21 cellular contexts compared by ENCODE assay signal in genomic region chr13:114033541-114034315, GRCh38. TPM values are rescaled to one million over a fixed set of nuclear protein-coding genes. Genes with fewer than 3 reads are reported as not detected.
DNase-seq lines count a peak whose midpoint lies in the region; ATAC-seq and TF ChIP-seq lines count a peak whose summit lies in the region.
"Had no signal": no experiment of that assay in that cellular context is flagged by ENCODE, and none has a peak within 500 bp of the region (broad histone marks: within the 10 kb centered on the region; RNA-seq: fewer than 3 reads in every experiment).

No MANE protein-coding gene starts in this region.

- H3K9me3 ChIP-seq in T-helper 17 cell (ENCODE audit: control insufficient read depth, low read length, poor library complexity, severe bottlenecking) = no peaks in the 10 kb centered on the region
- H3K9me3 ChIP-seq in thoracic aorta = no peaks in the 10 kb centered on the region

- no peak for DNase-seq in T-helper 17 cell
- no peak for DNase-seq in thoracic aorta (ENCODE audit: low spot score)
- no peak for DNase-seq in cerebellum (ENCODE audit: low spot score)
- DNase-seq in stimulated activated CD8-positive, alpha-beta memory T cell treated with anti-CD3 and anti-CD28 coated beads, Interleukin-4, amount 100 ng/mL, for 48 hours = no peak
- no peak for DNase-seq in NCI-H1048 (lab: John Stamatoyannopoulos, UW)
- DNase-seq: activated CD4-positive, alpha-beta memory T cell treated with anti-CD3 and anti-CD28 coated beads for 36 hours; activated T-cell treated with anti-CD3 and anti-CD28 coated beads, Interleukin-2, amount 50 U/mL, for 4 hours; kidney; mesendoderm; NCI-H2029; NCI-H510A; nephron progenitor cell; stimulated activated CD4-positive, alpha-beta T cell treated with anti-CD3 and anti-CD28 coated beads, Interleukin-12 subunit alpha, Interleukin-12 subunit beta, amount 100 ng/mL, for 4 hours; stimulated activated naive B cell treated with anti-CD40 and anti-IgM and Interleukin-4, amounts not matched to agents 10 μg/mL and 1 μg/mL and 100 μg/mL, for 72 hours; T-cell had no signal

- H3K36me3 Mint-ChIP-seq in T-helper 17 cell (ENCODE audit: low read depth) = peaks cover 4% of the 10 kb centered on the region
- peaks cover 13% of the 10 kb centered on the region for H3K36me3 Mint-ChIP-seq in nephron (ENCODE audit: low read depth)

- no peaks in the 10 kb centered on the region for H3K9me3 Mint-ChIP-seq in nephron
- H3K9me3 Mint-ChIP-seq: activated naive CD4-positive, alpha-beta T cell treated with anti-CD3 and anti-CD28 coated beads, Interleukin-2, amount 50 U/mL, for 24 hours; activated T-cell treated with anti-CD3 and anti-CD28 coated beads, Interleukin-2, amount 50 U/mL, for 4 hours; stimulated activated naive B cell treated with anti-CD40 and anti-IgM and Interleukin-4, amounts not matched to agents 10 μg/mL and 1 μg/mL and 100 μg/mL, for 72 hours; T-cell had no signal

- H3K27me3 ChIP-seq in thoracic aorta (replicated peaks; ENCODE audit: insufficient read depth) = no peaks in the 10 kb centered on the region

- no peak for TF ChIP-seq POLR2A in GM18505 (IDR thresholded peaks at IDR 0.05; ENCODE audit: borderline replicate concordance, extremely low read depth, insufficient read depth, insufficient read length)

- H3K27me3 Mint-ChIP-seq in T-helper 17 cell (no peaks in the 10 kb centered on the region), nephron (ENCODE audit: low read depth) (peaks cover 3% of the 10 kb centered on the region)
- H3K27me3 Mint-ChIP-seq: activated CD4-positive, alpha-beta memory T cell treated with anti-CD3 and anti-CD28 coated beads for 36 hours; activated naive CD4-positive, alpha-beta T cell treated with anti-CD3 and anti-CD28 coated beads, Interleukin-2, amount 50 U/mL, for 24 hours; stimulated activated naive B cell treated with anti-CD40 and anti-IgM and Interleukin-4, amounts not matched to agents 10 μg/mL and 1 μg/mL and 100 μg/mL, for 72 hours; T-cell had no signal

- TF ChIP-seq CTCF in nephron (IDR thresholded peaks at IDR 0.05; ENCODE audit: unreplicated experiment in 3 of 3) = no peak
- TF ChIP-seq CTCF in thoracic aorta (IDR thresholded peaks at IDR 0.05) = no peak

- H3K27ac Mint-ChIP-seq in T-helper 17 cell (peak overlapping the region; percentile 59), nephron (peak overlapping the region in 2 of 3 experiments; percentile 54 to 63)
- H3K27ac Mint-ChIP-seq: activated CD4-positive, alpha-beta memory T cell treated with anti-CD3 and anti-CD28 coated beads for 36 hours had no signal

- peak overlapping the region; percentile 45 for H3K4me3 ChIP-seq in thoracic aorta
- H3K4me3 ChIP-seq: K562 had no signal

- H3K36me3 ChIP-seq in thoracic aorta = no peaks in the 10 kb centered on the region

- peak overlapping the region; percentile 89 for H3K27ac ChIP-seq in cingulate gyrus (ENCODE audit: low read depth, low read length)
- peak overlapping the region; percentile 12 to 63 for H3K27ac ChIP-seq in thoracic aorta

- ATAC-seq in T-helper 17 cell (no peak), thoracic aorta (ENCODE audit: insufficient number of reproducible peaks, low FRiP score, low read depth) (no peak), GM18505 (IDR thresholded peaks at IDR 0.05; ENCODE audit: unreplicated experiment) (no peak)
- ATAC-seq: activated T-cell treated with anti-CD3 and anti-CD28 coated beads, Interleukin-2, amount 50 U/mL, for 4 hours; HCT116; K562; stimulated activated naive B cell treated with anti-CD40 and anti-IgM and Interleukin-4, amounts not matched to agents 10 μg/mL and 1 μg/mL and 100 μg/mL, for 72 hours; T-cell had no signal

- H3K4me3 Mint-ChIP-seq in T-helper 17 cell = no peak overlapping the region
- no peak overlapping the region for H3K4me3 Mint-ChIP-seq in nephron
- H3K4me3 Mint-ChIP-seq: activated CD4-positive, alpha-beta memory T cell treated with anti-CD3 and anti-CD28 coated beads for 36 hours; activated naive CD4-positive, alpha-beta T cell treated with anti-CD3 and anti-CD28 coated beads, Interleukin-2, amount 50 U/mL, for 24 hours; activated T-cell treated with anti-CD3 and anti-CD28 coated beads, Interleukin-2, amount 50 U/mL, for 4 hours; nephron progenitor cell; stimulated activated naive B cell treated with anti-CD40 and anti-IgM and Interleukin-4, amounts not matched to agents 10 μg/mL and 1 μg/mL and 100 μg/mL, for 72 hours; T-cell had no signal

- peaks cover 27% of the 10 kb centered on the region for H3K4me1 Mint-ChIP-seq in T-helper 17 cell
- peaks cover 55% of the 10 kb centered on the region for H3K4me1 Mint-ChIP-seq in nephron

- H3K4me1 ChIP-seq in thoracic aorta (ENCODE audit: control insufficient read depth in 1 of 2, low read depth in 2 of 2) = peaks cover 19 to 34% of the 10 kb centered on the region in 2 donors

RNA-seq across cellular contexts. Expression of gene C13orf46, which starts 59.9 kb away (rescaled TPM):
- total RNA-seq in T-helper 17 cell (10 to 100 TPM; 18.6 to 22.6 TPM), thoracic aorta (1 to 10 TPM; 1.1 TPM), cerebellum (0.54 TPM)

Comparison
In these comparisons a context has a peak if more than half of its experiments do, and no peak if none do; other contexts are left out.
1. RNA of gene C13orf46, which starts 59.9 kb away (total RNA-seq): 18.6 to 22.6 TPM in T-helper 17 cell; 1.1 TPM in thoracic aorta and 0.54 TPM in cerebellum (single experiment); every median in the first group is over 4 times any median in the second.